ENCODE assay signal across 8 cellular contexts in the genomic region with DNA sequence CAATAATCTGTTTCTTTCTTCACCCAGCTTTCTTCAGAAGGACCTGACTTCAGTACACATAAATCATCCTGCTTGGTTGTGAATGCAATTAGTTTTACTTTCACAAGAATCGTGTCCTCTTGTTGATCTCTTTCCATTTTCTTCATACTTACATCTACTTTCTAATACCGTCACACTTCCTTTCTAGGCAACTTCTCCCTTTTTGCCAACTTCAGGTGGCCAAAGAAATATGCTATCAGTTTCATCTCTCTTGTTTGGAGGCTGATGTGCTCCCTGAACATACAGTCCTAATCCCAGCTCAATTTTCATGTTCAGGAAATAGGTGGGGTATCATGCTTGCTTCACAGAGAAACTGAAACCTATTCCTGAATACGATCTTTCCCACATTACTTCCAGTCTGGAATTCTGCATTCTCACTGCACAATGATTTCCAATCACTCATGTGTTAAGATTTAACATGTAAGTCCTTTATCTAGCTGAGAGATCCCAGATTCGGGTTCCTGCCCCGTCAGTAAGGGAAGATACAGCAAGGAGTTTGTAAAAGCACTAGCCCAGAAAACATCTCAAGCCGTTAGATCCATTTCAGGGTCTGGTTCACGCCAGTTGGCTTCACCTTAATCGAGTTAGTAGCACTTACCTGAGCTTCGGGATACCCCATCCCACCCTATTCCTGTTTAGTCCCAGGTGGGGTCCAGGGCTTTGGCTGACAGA. TPM values are rescaled to one million over a fixed set of nuclear protein-coding genes. Genes with fewer than 3 reads are reported as not detected.
DNase-seq lines count a peak whose midpoint lies in the region; ATAC-seq, FAIRE-seq and TF ChIP-seq lines count a peak whose summit lies in the region.

No MANE protein-coding gene starts in this region.

- no peak for TF ChIP-seq POLR2A in A549 (IDR thresholded peaks at IDR 0.05; ENCODE audit: low read length)
- no peak for TF ChIP-seq POLR2A in sigmoid colon (IDR thresholded peaks at IDR 0.05)

- H3K27me3 ChIP-seq in GM23248 (replicated peaks; ENCODE audit: insufficient read depth) (no peaks in the 10 kb centered on the region), WERI-Rb-1 (ENCODE audit: insufficient read depth, low read depth, severe bottlenecking) (no peaks in the 10 kb centered on the region), sigmoid colon (no peaks in the 10 kb centered on the region)

- TF ChIP-seq CTCF in A549 (IDR thresholded peaks at IDR 0.05) = no peak
- TF ChIP-seq CTCF in WERI-Rb-1 (IDR thresholded peaks at IDR 0.05; ENCODE audit: low read depth, low read length) = no peak
- no peak for TF ChIP-seq CTCF in foreskin fibroblast (IDR thresholded peaks at IDR 0.05; ENCODE audit: low read depth, low read length)
- no peak for TF ChIP-seq CTCF in sigmoid colon (IDR thresholded peaks at IDR 0.05)

- peak overlapping the region; percentile 91 for H3K9ac ChIP-seq in GM23248

- CTCF ChIA-PET in A549 (lab: Yijun Ruan, JAX) = interaction anchor here (0.9 to 18.1 kb wide), 5 partner anchors 10 to 185 kb away, joined by 3 to 260 read pairs (median 4); a partner anchor contains a TSS

- FAIRE-seq in A549 (lab: Jason Lieb, UNC) = no peak

- no peak for TF ChIP-seq RAD21 in A549 (conservative IDR thresholded peaks at IDR 0.05 in 1 of 2, IDR thresholded peaks at IDR 0.05 in 1 of 2)

- H4K20me1 ChIP-seq in GM23248 (ENCODE audit: insufficient read depth) = no peaks in the 10 kb centered on the region

- intact Hi-C loops in sigmoid colon (cut with DNase I) = no loop called here

- H3K27ac ChIP-seq in A549 (peak overlapping the region; percentile 74 to 95), GM23248 (peak overlapping the region; percentile 97), WERI-Rb-1 (no peak overlapping the region), sigmoid colon (peak overlapping the region; percentile 93 to 97 (median 96))

- DNase-seq in A549 (ENCODE audit: low read depth in 1 of 2, low spot score in 1 of 2) (no peak), GM23248 (peak; percentile 34), WERI-Rb-1 (no peak), foreskin fibroblast (peak in 1 of 2 donors; percentile 30), sigmoid colon (no peak), UCSD-AML1 (lab: John Stamatoyannopoulos, UW; ENCODE audit: unreplicated experiment) (no peak), globus pallidus (ENCODE audit: low spot score) (no peak)

- H3K9me3 ChIP-seq in A549 = no peaks in the 10 kb centered on the region
- no peaks in the 10 kb centered on the region for H3K9me3 ChIP-seq in GM23248 (ENCODE audit: low read depth)
- H3K9me3 ChIP-seq in WERI-Rb-1 (ENCODE audit: severe bottlenecking) = no peaks in the 10 kb centered on the region
- H3K9me3 ChIP-seq in sigmoid colon = no peaks in the 10 kb centered on the region

- WGBS in A549 (ENCODE audit: missing lambda C conversion rate) = 7% methylated on average over 9 of the region's 9 CpGs
- 2 to 4% methylated on average over 9 of the region's 9 CpGs for WGBS in GM23248 (ENCODE audit: low coverage in 1 of 2, low lambda C conversion rate in 2 of 2, missing lambda C conversion rate in 2 of 2), 2 experiments
- 0% methylated on average over 9 of the region's 9 CpGs for WGBS in sigmoid colon, 2 donors

- H3K4me2 ChIP-seq in A549 (peak overlapping the region; percentile 95), GM23248 (ENCODE audit: unreplicated experiment) (peak overlapping the region; percentile 95)

- H3K36me3 ChIP-seq in GM23248 (ENCODE audit: low read depth) = no peaks in the 10 kb centered on the region
- peaks cover 6% of the 10 kb centered on the region for H3K36me3 ChIP-seq in WERI-Rb-1
- no peaks in the 10 kb centered on the region for H3K36me3 ChIP-seq in sigmoid colon

- in situ Hi-C loops in GM23248 (cut with MboI) = loop anchor here (10.0 kb wide), 1 partner anchor 184 kb away; a partner anchor contains a TSS

- peaks cover 17% of the 10 kb centered on the region for H3F3A ChIP-seq in GM23248 (ENCODE audit: insufficient read depth)

- H3K9me2 ChIP-seq in GM23248 (ENCODE audit: insufficient read depth) = no peaks in the 10 kb centered on the region

- H3K4me1 ChIP-seq in A549 = peaks cover 27% of the 10 kb centered on the region
- H3K4me1 ChIP-seq in GM23248 (ENCODE audit: insufficient read depth) = peaks cover 30% of the 10 kb centered on the region
- peaks cover 0 to 57% (median 51%) of the 10 kb centered on the region in 4 donors for H3K4me1 ChIP-seq in sigmoid colon

- H2AFZ ChIP-seq in GM23248 = peak overlapping the region; percentile 40

- POLR2A ChIA-PET in A549 (lab: Yijun Ruan, JAX) = interaction anchor here (0.7 to 2.9 kb wide), 2 partner anchors 113 to 189 kb away, joined by 3 to 17 read pairs; a partner anchor contains a TSS

- H3K79me2 ChIP-seq in GM23248 (ENCODE audit: insufficient read depth) = peaks cover 60% of the 10 kb centered on the region

- TF ChIP-seq EP300 in A549 (IDR thresholded peaks at IDR 0.05) = no peak
- no peak for TF ChIP-seq EP300 in sigmoid colon (IDR thresholded peaks at IDR 0.05)

- ATAC-seq in A549 (no peak), HG03196 (IDR thresholded peaks at IDR 0.05; ENCODE audit: unreplicated experiment) (no peak)

- H3K4me3 ChIP-seq in A549 (peak overlapping the region; percentile 88), GM23248 (peak overlapping the region; percentile 87), WERI-Rb-1 (ENCODE audit: low read depth, low read length) (peak overlapping the region; percentile 90), foreskin fibroblast (ENCODE audit: low read depth in 1 of 2, low read length in 2 of 2) (peak overlapping the region; percentile 95), sigmoid colon (peak overlapping the region; percentile 78 to 92 (median 84))

TF ChIP-seq in A549, 52 proteins besides CTCF, POLR2A, EP300 and RAD21:
- TF ChIP-seq ZSCAN20 (CRISPR knock-in tag; IDR thresholded peaks at IDR 0.05) = no peak
- no peak for TF ChIP-seq NFE2L2 (conservative IDR thresholded peaks at IDR 0.05; ENCODE audit: low read length)
- TF ChIP-seq, protein P1, sequence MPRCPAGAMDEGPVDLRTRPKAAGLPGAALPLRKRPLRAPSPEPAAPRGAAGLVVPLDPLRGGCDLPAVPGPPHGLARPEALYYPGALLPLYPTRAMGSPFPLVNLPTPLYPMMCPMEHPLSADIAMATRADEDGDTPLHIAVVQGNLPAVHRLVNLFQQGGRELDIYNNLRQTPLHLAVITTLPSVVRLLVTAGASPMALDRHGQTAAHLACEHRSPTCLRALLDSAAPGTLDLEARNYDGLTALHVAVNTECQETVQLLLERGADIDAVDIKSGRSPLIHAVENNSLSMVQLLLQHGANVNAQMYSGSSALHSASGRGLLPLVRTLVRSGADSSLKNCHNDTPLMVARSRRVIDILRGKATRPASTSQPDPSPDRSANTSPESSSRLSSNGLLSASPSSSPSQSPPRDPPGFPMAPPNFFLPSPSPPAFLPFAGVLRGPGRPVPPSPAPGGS (IDR thresholded peaks at IDR 0.05) = no peak
- TF ChIP-seq, protein P2, sequence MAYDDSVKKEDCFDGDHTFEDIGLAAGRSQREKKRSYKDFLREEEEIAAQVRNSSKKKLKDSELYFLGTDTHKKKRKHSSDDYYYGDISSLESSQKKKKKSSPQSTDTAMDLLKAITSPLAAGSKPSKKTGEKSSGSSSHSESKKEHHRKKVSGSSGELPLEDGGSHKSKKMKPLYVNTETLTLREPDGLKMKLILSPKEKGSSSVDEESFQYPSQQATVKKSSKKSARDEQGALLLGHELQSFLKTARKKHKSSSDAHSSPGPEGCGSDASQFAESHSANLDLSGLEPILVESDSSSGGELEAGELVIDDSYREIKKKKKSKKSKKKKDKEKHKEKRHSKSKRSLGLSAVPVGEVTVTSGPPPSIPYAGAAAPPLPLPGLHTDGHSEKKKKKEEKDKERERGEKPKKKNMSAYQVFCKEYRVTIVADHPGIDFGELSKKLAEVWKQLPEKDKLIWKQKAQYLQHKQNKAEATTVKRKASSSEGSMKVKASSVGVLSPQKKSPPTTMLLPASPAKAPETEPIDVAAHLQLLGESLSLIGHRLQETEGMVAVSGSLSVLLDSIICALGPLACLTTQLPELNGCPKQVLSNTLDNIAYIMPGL (CRISPR knock-in tag; IDR thresholded peaks at IDR 0.05; ENCODE audit: borderline replicate concordance) = no peak
- no peak for TF ChIP-seq MYC (IDR thresholded peaks at IDR 0.05; ENCODE audit: borderline replicate concordance, low read length)
- TF ChIP-seq MAZ (IDR thresholded peaks at IDR 0.05; ENCODE audit: borderline replicate concordance, low read depth, low read length) = no peak
- TF ChIP-seq POLR2AphosphoS2 (conservative IDR thresholded peaks at IDR 0.05; ENCODE audit: low read length) = no peak
- no peak for TF ChIP-seq ZC3H11A (IDR thresholded peaks at IDR 0.05)
- TF ChIP-seq TP53 (CRISPR knock-in tag; IDR thresholded peaks at IDR 0.05) = no peak
- no peak for TF ChIP-seq RCOR1 (IDR thresholded peaks at IDR 0.05; ENCODE audit: low read depth, low read length)
- no peak for TF ChIP-seq RARB (CRISPR knock-in tag; IDR thresholded peaks at IDR 0.05)
- no peak for TF ChIP-seq HEYL (CRISPR knock-in tag; IDR thresholded peaks at IDR 0.05)
- TF ChIP-seq NR3C1 (IDR thresholded peaks at IDR 0.05) = no peak
- no peak for TF ChIP-seq NPAS2 (CRISPR knock-in tag; IDR thresholded peaks at IDR 0.05; ENCODE audit: borderline replicate concordance)
- no peak for TF ChIP-seq GATA3 (IDR thresholded peaks at IDR 0.05; ENCODE audit: borderline replicate concordance)
- no peak for TF ChIP-seq TFCP2L1 (CRISPR knock-in tag; IDR thresholded peaks at IDR 0.05)

RNA-seq across cellular contexts. Expression of a gene that starts 1.0 kb away (rescaled TPM):
- 24.1 and 30.7 TPM in 2 replicates for polyA plus RNA-seq in A549 (2011; rRNA removed)
- polyA plus RNA-seq in A549 (2012; cell fraction: cytosol; rRNA removed) = 36.7 and 40.5 TPM in 2 replicates
- 81.2 and 109 TPM in 2 replicates for polyA plus RNA-seq in A549 (2012; cell fraction: nucleus; rRNA removed)
- polyA plus RNA-seq in A549 (2017; fragmentation: RNase III; extraction: RNeasy Plus Mini Kit Qiagen cat#74134 plus additional on column Dnase treatment) = 21.3 to 22.6 TPM (median 21.4 TPM) in 3 replicates
- 35.3 and 36.8 TPM in 2 replicates for polyA minus RNA-seq in A549 (2011; rRNA and poly(A)+ RNA removed)
- 22.8 and 37.6 TPM in 2 replicates for total RNA-seq in GM23248 (2014; rRNA removed; shearing (Covaris generic))
- polyA plus RNA-seq in GM23248 (2016; fragmentation: Nextera tagmentation; extraction: Ambion mirVana) = 12.6 and 13.1 TPM in 2 replicates
- 10 to 100 TPM; 25.7 to 65.1 (median 39.7) TPM for total RNA-seq in sigmoid colon
- 10 to 100 TPM; 18.0 to 49.2 (median 23.4) TPM for polyA plus RNA-seq in sigmoid colon

RNA-seq across cellular contexts. Expression of a gene that starts 40.1 kb away (rescaled TPM):
- 10.4 and 10.7 TPM in 2 replicates for polyA plus RNA-seq in A549 (2011; rRNA removed)
- 3.3 and 4.3 TPM in 2 replicates for polyA plus RNA-seq in A549 (2012; cell fraction: cytosol; rRNA removed)
- polyA plus RNA-seq in A549 (2012; cell fraction: nucleus; rRNA removed) = 1.8 and 2.7 TPM in 2 replicates
- polyA plus RNA-seq in A549 (2017; fragmentation: RNase III; extraction: RNeasy Plus Mini Kit Qiagen cat#74134 plus additional on column Dnase treatment) = 6.6 to 7.3 TPM (median 6.8 TPM) in 3 replicates
- 18.8 and 19.9 TPM in 2 replicates for polyA minus RNA-seq in A549 (2011; rRNA and poly(A)+ RNA removed)
- 21.6 and 26.8 TPM in 2 replicates for total RNA-seq in GM23248 (2014; rRNA removed; shearing (Covaris generic))
- 7.5 and 8.3 TPM in 2 replicates for polyA plus RNA-seq in GM23248 (2016; fragmentation: Nextera tagmentation; extraction: Ambion mirVana)
- total RNA-seq in sigmoid colon = 1 to 10 TPM; 2.9 to 5.5 (median 3.9) TPM
- polyA plus RNA-seq in sigmoid colon = 1 to 10 TPM; 1.2 to 6.6 (median 3.5) TPM
